In the genomic region with DNA sequence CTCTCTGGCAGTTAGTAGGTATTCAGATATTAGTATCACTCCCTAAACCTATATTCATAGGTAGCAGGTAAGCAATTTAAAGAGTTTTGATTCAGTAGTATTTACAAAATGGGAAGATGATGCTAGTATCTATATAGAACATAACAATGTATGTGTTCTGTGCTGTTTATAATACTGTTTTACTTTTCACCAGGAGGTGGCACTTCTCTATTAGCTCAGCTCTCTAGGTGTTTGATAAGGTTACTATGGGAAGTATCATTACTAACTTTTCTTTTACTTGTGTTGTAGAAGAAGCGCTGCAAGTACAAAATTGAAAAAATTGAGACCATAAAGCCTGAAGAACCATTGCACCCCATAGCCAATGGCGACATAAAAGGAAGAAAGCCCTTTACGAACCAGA, we compare ENCODE assay signal across 9 cellular contexts. TPM values are rescaled to one million over a fixed set of nuclear protein-coding genes. Genes with fewer than 3 reads are reported as not detected.
DNase-seq lines count a peak whose midpoint lies in the region; ATAC-seq and TF ChIP-seq lines count a peak whose summit lies in the region.
"Had no signal": no experiment of that assay in that cellular context is flagged by ENCODE, and none has a peak within 500 bp of the region (broad histone marks: within the 10 kb centered on the region; RNA-seq: fewer than 3 reads in every experiment).

No MANE protein-coding gene starts in this region.

- no peaks in the 10 kb centered on the region for H3K27me3 ChIP-seq in dorsolateral prefrontal cortex
- H3K27me3 ChIP-seq: vagina had no signal

- ATAC-seq in left cardiac atrium (peak; percentile 22 to 53), GM18520 (IDR thresholded peaks at IDR 0.05; ENCODE audit: unreplicated experiment) (no peak), GM19035 (IDR thresholded peaks at IDR 0.05; ENCODE audit: unreplicated experiment) (no peak)

- DNase-seq in ACHN, result peak; percentile 48
- DNase-seq in SW480 (ENCODE audit: low spot score), result peak; percentile 42
- no peak for DNase-seq in left cardiac atrium
- no peak for DNase-seq in midbrain (lab: John Stamatoyannopoulos, UW)
- DNase-seq in dorsolateral prefrontal cortex, result no peak

- in situ Hi-C loops in ACHN (cut with HindIII; ENCODE audit: low pct_ligation_motif_present, low pct_unique_long_range_greater_than_20kb, low sequenced_read_pairs), result no loop called here

- H3K27ac ChIP-seq in dorsolateral prefrontal cortex, result no peak overlapping the region
- H3K27ac ChIP-seq: vagina had no signal

- intact Hi-C loops in left cardiac atrium (cut with DNase I), result loop anchor here in 1 of 2 donors (2.0 kb wide), 1 partner anchor 109 kb away; no protein-coding TSS in a partner anchor
- intact Hi-C loops in dorsolateral prefrontal cortex (cut with DNase I), result no loop called here

- H3K4me3 ChIP-seq in dorsolateral prefrontal cortex, result no peak overlapping the region
- H3K4me3 ChIP-seq: vagina had no signal

- TF ChIP-seq CTCF in GM12874 (IDR thresholded peaks at IDR 0.05; ENCODE audit: insufficient read depth, low read depth, low read length) (peak; percentile 8; the same call in 1 of the 2 replicates), dorsolateral prefrontal cortex (IDR thresholded peaks at IDR 0.05 in 54 of 56, conservative IDR thresholded peaks at IDR 0.05 in 2 of 56; ENCODE audit: low read depth in 1 of 56, partially characterized antibody in 56 of 56) (peak in 17 of 56 donors; percentile 8 to 38 (median 26))

RNA-seq across cellular contexts. Expression of a gene that starts 49.4 kb away (rescaled TPM):
- total RNA-seq in left cardiac atrium, result under 1 TPM in 1 of 2 donors, not detected in 1; 0.27 TPM
- total RNA-seq in dorsolateral prefrontal cortex, result under 1 TPM in 9 of 120 experiments, not detected in 111; 0.24 to 0.83 (median 0.43) TPM
- total RNA-seq: vagina had no signal

Comparison
In these comparisons a context has a peak if more than half of its experiments do, and no peak if none do; other contexts are left out.
1. DNase-seq: peak in ACHN (single experiment) and SW480 (single experiment); none in left cardiac atrium (single experiment), midbrain (single experiment) and dorsolateral prefrontal cortex (0 of 10).
2. ATAC-seq: peak in left cardiac atrium (2 of 2); none in GM18520 (single experiment) and GM19035 (single experiment).